ENCODE assay signal across 29 cellular contexts in the genomic region with DNA sequence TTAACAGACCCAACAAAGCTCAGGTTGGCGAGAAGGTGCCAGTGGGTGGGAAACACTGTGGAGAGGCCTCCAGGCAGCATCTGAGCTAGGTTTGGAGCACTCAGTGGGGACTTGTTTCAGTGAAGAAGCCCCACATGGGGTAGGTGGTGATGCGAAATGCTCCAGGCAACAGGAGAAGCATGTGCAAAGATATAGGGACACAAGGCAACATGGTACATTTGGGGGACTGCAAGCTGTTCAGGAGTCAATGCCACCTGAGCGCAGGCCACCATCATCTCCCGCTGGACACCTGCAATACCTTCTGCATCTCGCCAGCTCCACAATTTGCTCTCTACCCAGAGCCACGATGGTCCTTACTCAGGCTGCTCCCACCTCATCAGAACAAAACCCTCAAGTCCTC.
"Had no signal": no experiment of that assay in that cellular context is flagged by ENCODE, and none has a peak within 500 bp of the region (broad histone marks: within the 10 kb centered on the region; RNA-seq: fewer than 3 reads in every experiment).

No MANE protein-coding gene starts in this region.

- DNase-seq: cortex of kidney; effector CD4-positive, alpha-beta T cell; foreskin keratinocyte; glutamatergic neuron; heart right ventricle; hippocampal formation; islet precursor cell; mucosa of descending colon; naive B cell; nucleus accumbens; stimulated activated CD4-positive, alpha-beta T cell treated with anti-CD3 and anti-CD28 coated beads, Interleukin-12 subunit alpha, Interleukin-12 subunit beta, amount 100 ng/mL, for 4 hours; stimulated activated CD4-positive, alpha-beta T cell treated with anti-CD3 and anti-CD28 coated beads, Interleukin-1b, Interleukin-23, amount 100 ng/mL, for 48 hours; stimulated activated CD4-positive, alpha-beta T cell treated with anti-CD3 and anti-CD28 coated beads, Interleukin-4, amount 100 ng/mL, for 1 hour; stimulated activated CD8-positive, alpha-beta memory T cell treated with anti-CD3 and anti-CD28 coated beads, Interleukin-4, amount 100 ng/mL, for 48 hours; stimulated activated naive CD4-positive, alpha-beta T cell treated with Interleukin-2 at 50 U/mL for 16 hours; stomach; thyroid gland had no signal

- H3K27me3 Mint-ChIP-seq: central memory CD8-positive, alpha-beta T cell; memory B cell; naive B cell; type B pancreatic cell had no signal

- H3K27me3 ChIP-seq: esophagus muscularis mucosa, foreskin keratinocyte, heart right ventricle, right atrium auricular region, stomach, thyroid gland had no signal

- H3K4me1 ChIP-seq: prostate gland, right atrium auricular region had no signal

- H3K27ac ChIP-seq: esophagus muscularis mucosa, foreskin keratinocyte, heart right ventricle, prostate gland, right atrium auricular region, stomach, thyroid gland had no signal

- H3K27ac Mint-ChIP-seq: memory B cell; mesothelial cell of epicardium; natural killer cell treated with Interleukin-12 subunit alpha and Interleukin-12 subunit beta and Interleukin-15 and Interleukin-18, amount 100 ng/mL, for 72 hours; type B pancreatic cell had no signal

- H3K4me3 Mint-ChIP-seq: central memory CD8-positive, alpha-beta T cell; memory B cell; mesothelial cell of epicardium; naive B cell; natural killer cell treated with Interleukin-12 subunit alpha and Interleukin-12 subunit beta and Interleukin-15 and Interleukin-18, amount 100 ng/mL, for 72 hours; neural crest cell; type B pancreatic cell had no signal

- H3K9me3 ChIP-seq: esophagus muscularis mucosa, mucosa of descending colon, prostate gland, right atrium auricular region, stomach, thyroid gland had no signal

- H3K4me2 ChIP-seq: smooth muscle cell had no signal

- H3K4me1 Mint-ChIP-seq: central memory CD8-positive, alpha-beta T cell; naive B cell had no signal

- ATAC-seq: foreskin keratinocyte; heart right ventricle; mucosa of descending colon; natural killer cell treated with Interleukin-12 subunit alpha and Interleukin-12 subunit beta and Interleukin-15 and Interleukin-18, amount 100 ng/mL, for 72 hours; sciatic nerve had no signal

- H3K36me3 ChIP-seq: prostate gland, right atrium auricular region, stomach, thyroid gland had no signal

- H3K9me3 Mint-ChIP-seq: central memory CD8-positive, alpha-beta T cell; memory B cell; naive B cell; natural killer cell treated with Interleukin-12 subunit alpha and Interleukin-12 subunit beta and Interleukin-15 and Interleukin-18, amount 100 ng/mL, for 72 hours; neural crest cell; type B pancreatic cell had no signal

- H3K4me3 ChIP-seq: esophagus muscularis mucosa, heart right ventricle, lung, mucosa of descending colon, prostate gland, right atrium auricular region, smooth muscle cell, stomach, thyroid gland had no signal
